ENCODE assay signal across 8 cellular contexts in the genomic region with DNA sequence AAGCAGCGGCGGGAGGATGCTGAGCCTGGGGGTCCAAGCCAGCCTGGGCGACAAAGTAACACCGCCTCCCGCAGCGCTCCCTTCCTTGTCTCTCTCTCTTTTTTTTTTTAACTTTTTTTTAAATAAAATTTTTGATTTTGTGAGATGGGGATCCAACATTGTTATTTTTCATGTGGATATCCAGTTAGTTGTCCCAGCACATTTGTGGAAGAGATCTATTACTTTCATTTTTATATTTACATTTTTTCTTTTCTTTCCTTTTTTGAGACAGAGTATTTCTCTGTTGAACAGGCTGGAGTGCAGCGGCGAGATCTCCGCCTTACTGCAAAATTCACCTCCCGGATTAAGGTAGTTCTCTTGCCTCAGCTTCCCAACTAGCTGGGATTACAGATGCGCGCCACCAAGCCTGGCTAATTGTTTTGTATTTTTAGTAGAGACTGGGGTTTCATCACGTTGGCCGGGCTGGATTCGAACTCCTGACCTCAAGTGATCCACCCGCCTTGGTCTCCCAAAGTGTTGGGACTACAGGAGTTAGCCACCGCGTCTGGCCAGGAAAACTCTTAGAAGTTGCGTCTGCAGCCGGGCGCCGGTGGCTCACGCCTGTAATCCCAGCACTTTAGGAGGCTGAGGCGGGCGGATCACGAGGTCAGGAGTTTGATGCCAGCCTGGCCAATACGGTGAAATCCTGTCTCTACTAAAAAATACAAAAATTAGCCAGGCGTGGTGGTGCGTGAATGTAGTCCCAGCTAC. TPM values are rescaled to one million over a fixed set of nuclear protein-coding genes. Genes with fewer than 3 reads are reported as not detected.
DNase-seq lines count a peak whose midpoint lies in the region; ATAC-seq and TF ChIP-seq lines count a peak whose summit lies in the region.

No MANE protein-coding gene starts in this region.

- H3K9me3 ChIP-seq in heart right ventricle = peaks cover 0 to 29% (median 11%) of the 10 kb centered on the region in 11 donors
- peaks cover 3 to 24% of the 10 kb centered on the region in 2 donors for H3K9me3 ChIP-seq in breast epithelium
- peaks cover 5% of the 10 kb centered on the region for H3K9me3 ChIP-seq in mononuclear cell (ENCODE audit: low read depth, low read length)
- peaks cover 0 to 5% of the 10 kb centered on the region in 2 donors for H3K9me3 ChIP-seq in uterus

- H3K27ac ChIP-seq in heart right ventricle = peak overlapping the region in 9 of 10 donors; percentile 72 to 91 (median 85)
- H3K27ac ChIP-seq in breast epithelium = peak overlapping the region; percentile 82 to 90
- H3K27ac ChIP-seq in uterus = peak overlapping the region; percentile 74 to 86

- 62 to 64% methylated on average over 29 of the region's 29 CpGs for whole genome bisulfite sequencing in heart right ventricle, 2 donors

- DNase-seq in heart right ventricle (no peak), Right ventricle myocardium superior (no peak), breast epithelium (ENCODE audit: low spot score in 2 of 2) (no peak), uterus (no peak), NCI-H1417 treated with DMSO at 0.1 percent for 48 hours (lab: John Stamatoyannopoulos, UW) (no peak)

- H3K27me3 ChIP-seq in heart right ventricle = no peaks in the 10 kb centered on the region
- H3K27me3 ChIP-seq in breast epithelium = no peaks in the 10 kb centered on the region
- no peaks in the 10 kb centered on the region for H3K27me3 ChIP-seq in mononuclear cell (ENCODE audit: insufficient read depth, low read length)
- no peaks in the 10 kb centered on the region for H3K27me3 ChIP-seq in uterus

- peak overlapping the region; percentile 40 to 91 (median 80) for H3K4me3 ChIP-seq in heart right ventricle
- peak overlapping the region; percentile 69 to 82 (median 73) for H3K4me3 ChIP-seq in breast epithelium
- peak overlapping the region; percentile 69 for H3K4me3 ChIP-seq in mononuclear cell (ENCODE audit: low read length)
- H3K4me3 ChIP-seq in uterus = peak overlapping the region; percentile 66 to 91

- ATAC-seq in heart right ventricle (no peak), Right ventricle myocardium superior (ENCODE audit: poor library complexity) (no peak), GM18517 (IDR thresholded peaks at IDR 0.05; ENCODE audit: unreplicated experiment) (no peak)
- ATAC-seq in activated CD4-positive, CD25-positive, alpha-beta regulatory T cell treated with anti-CD3 and anti-CD28 coated beads, Interleukin-2, amount 50 U/mL, for 24 hours = no peak

- intact Hi-C loops in heart right ventricle (cut with DNase I) (loop anchor here in 2 of 10 donors (2.0 kb wide), 2 partner anchors 19 to 21 kb away; a partner anchor contains a TSS), Right ventricle myocardium superior (cut with DNase I) (no loop called here), breast epithelium (cut with DNase I; ENCODE audit: low total_unique reads) (no loop called here), uterus (cut with DNase I; ENCODE audit: low total_unique reads) (no loop called here)

- TF ChIP-seq CTCF in heart right ventricle (IDR thresholded peaks at IDR 0.05) (no peak), breast epithelium (IDR thresholded peaks at IDR 0.05) (no peak), uterus (IDR thresholded peaks at IDR 0.05) (no peak)

- peaks cover 0 to 4% (median 0%) of the 10 kb centered on the region in 9 donors for H3K36me3 ChIP-seq in heart right ventricle
- no peaks in the 10 kb centered on the region for H3K36me3 ChIP-seq in breast epithelium
- H3K36me3 ChIP-seq in uterus = no peaks in the 10 kb centered on the region

- H3K4me1 ChIP-seq in heart right ventricle = peaks cover 0 to 27% (median 9%) of the 10 kb centered on the region in 9 donors
- no peaks in the 10 kb centered on the region for H3K4me1 ChIP-seq in breast epithelium
- H3K4me1 ChIP-seq in mononuclear cell (ENCODE audit: insufficient read depth, low read length) = peaks cover 27% of the 10 kb centered on the region
- no peaks in the 10 kb centered on the region for H3K4me1 ChIP-seq in uterus

- TF ChIP-seq POLR2A in breast epithelium (IDR thresholded peaks at IDR 0.05) = no peak
- no peak for TF ChIP-seq POLR2A in uterus (IDR thresholded peaks at IDR 0.05)

RNA-seq across cellular contexts. Expression of a gene that starts 19.4 kb away (rescaled TPM):
- total RNA-seq in heart right ventricle (10 to 100 TPM in 1 of 10 donors, 1 to 10 TPM in 9; 3.8 to 11.8 (median 5.6) TPM), Right ventricle myocardium superior (4.7 TPM), breast epithelium (10 to 100 TPM in 2 of 3 donors, 1 to 10 TPM in 1; 7.5 to 16.5 (median 15.1) TPM), mononuclear cell (11.0 TPM), uterus (10 to 100 TPM in 2 of 4 donors, 1 to 10 TPM in 2; 3.1 to 25.4 (median 11.9) TPM)
- 1 to 10 TPM; 1.6 to 1.9 TPM for polyA plus RNA-seq in heart right ventricle

RNA-seq across cellular contexts. Expression of a gene that starts 20.1 kb away (rescaled TPM):
- total RNA-seq in heart right ventricle = 1 to 10 TPM in 9 of 10 donors, under 1 TPM in 1; 0.76 to 2.3 (median 1.4) TPM
- 1 to 10 TPM in 1 of 2 donors, under 1 TPM in 1; 0.70 to 1.6 TPM for polyA plus RNA-seq in heart right ventricle
- 1.7 TPM for total RNA-seq in Right ventricle myocardium superior
- 1 to 10 TPM; 4.5 to 10.0 (median 5.2) TPM for total RNA-seq in breast epithelium
- 3.8 TPM for total RNA-seq in mononuclear cell
- 10 to 100 TPM in 1 of 4 donors, 1 to 10 TPM in 2, not detected in 1; 1.5 to 34.4 (median 6.1) TPM for total RNA-seq in uterus

RNA-seq across cellular contexts. Expression of a gene that starts 45.9 kb away (rescaled TPM):
- total RNA-seq in heart right ventricle = 10 to 100 TPM in 1 of 10 donors, 1 to 10 TPM in 9; 6.3 to 16.3 (median 7.6) TPM
- 10 to 100 TPM in 1 of 2 donors, 1 to 10 TPM in 1; 2.7 to 10.0 TPM for polyA plus RNA-seq in heart right ventricle
- total RNA-seq in Right ventricle myocardium superior = 7.7 TPM
- 10 to 100 TPM; 15.2 to 22.0 (median 18.4) TPM for total RNA-seq in breast epithelium
- not detected for total RNA-seq in mononuclear cell
- 10 to 100 TPM in 3 of 4 donors, 1 to 10 TPM in 1; 3.6 to 67.6 (median 15.2) TPM for total RNA-seq in uterus
